8 cellular contexts compared by ENCODE assay signal in the genomic region with DNA sequence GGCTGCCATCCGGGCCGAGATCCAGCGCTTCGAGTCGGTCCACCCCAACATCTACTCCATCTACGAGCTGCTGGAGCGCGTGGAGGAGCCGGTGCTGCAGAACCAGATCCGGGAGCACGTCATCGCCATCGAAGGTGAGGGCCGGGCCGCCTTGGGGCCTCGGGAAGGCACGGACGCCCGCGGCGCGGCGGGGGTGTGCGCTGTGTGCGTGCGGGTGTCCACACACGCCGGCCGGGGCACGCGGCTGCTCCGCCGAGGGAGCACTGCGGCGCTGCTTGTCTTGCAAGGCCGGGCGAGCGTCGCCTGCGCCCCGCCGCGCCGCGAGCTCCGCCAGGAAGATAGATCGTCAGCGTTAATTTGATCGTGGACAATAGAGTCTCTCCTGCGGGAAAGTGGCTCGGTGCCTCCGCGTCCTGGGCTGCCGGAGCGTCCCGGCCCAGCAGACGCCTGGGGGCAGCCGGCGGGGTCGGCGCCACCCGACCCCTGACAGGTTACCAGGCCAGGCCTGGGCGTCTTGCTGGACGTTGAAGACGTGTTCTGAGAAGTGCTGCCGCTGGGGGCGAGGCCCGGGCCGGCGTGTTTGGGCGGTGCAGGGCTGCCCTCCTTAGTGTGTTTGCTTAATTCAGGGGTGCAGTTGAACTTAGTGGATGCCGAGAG. TPM values are rescaled to one million over a fixed set of nuclear protein-coding genes. Genes with fewer than 3 reads are reported as not detected.
DNase-seq lines count a peak whose midpoint lies in the region; ATAC-seq, FAIRE-seq and TF ChIP-seq lines count a peak whose summit lies in the region.

No MANE protein-coding gene starts in this region.

- peaks cover 10% of the 10 kb centered on the region for H3K4me1 Mint-ChIP-seq in activated T-helper 1 cell treated with anti-CD3 and anti-CD28 coated beads, Interleukin-12 subunit alpha, Interleukin-12 subunit beta, Interleukin-2, Interleukin-4 antibody, amounts not matched to agents 30 ng/mL and 10 ng/mL and 1 ng/mL, durations not matched to agents 14 hours and 24 hours and 36 hours (ENCODE audit: low read depth)

- peaks cover 19% of the 10 kb centered on the region for H3K4me1 ChIP-seq in cardiac muscle cell (ENCODE audit: low read depth)
- H3K4me1 ChIP-seq in pancreas: no peaks in the 10 kb centered on the region

- POLR2A ChIA-PET in AG04450 (lab: Yijun Ruan, JAX): no interaction called here

- intact Hi-C loops in activated T-helper 1 cell treated with anti-CD3 and anti-CD28 coated beads, Interleukin-12 subunit alpha, Interleukin-12 subunit beta, Interleukin-2, Interleukin-4 antibody, amounts not matched to agents 30 ng/mL and 10 ng/mL and 1 ng/mL, durations not matched to agents 14 hours and 24 hours and 36 hours (cut with micrococcal nuclease): loop anchor here (10.0 kb wide), 2 partner anchors 180 to 690 kb away; no protein-coding TSS in a partner anchor
- intact Hi-C loops in pancreas (cut with DNase I): loop anchor here in 1 of 3 donors (10.0 kb wide), 1 partner anchor 360 kb away; no protein-coding TSS in a partner anchor

- TF ChIP-seq CTCF in AG04450 (IDR thresholded peaks at IDR 0.05; ENCODE audit: low read depth, low read length) (no peak), cardiac muscle cell (IDR thresholded peaks at IDR 0.05; ENCODE audit: low read depth, low read length) (peak; percentile 12), pancreas (IDR thresholded peaks at IDR 0.05) (no peak)

- H3K36me3 ChIP-seq in cardiac muscle cell (no peaks in the 10 kb centered on the region), pancreas (no peaks in the 10 kb centered on the region)

- no peaks in the 10 kb centered on the region for H3K9me3 Mint-ChIP-seq in activated T-helper 1 cell treated with anti-CD3 and anti-CD28 coated beads, Interleukin-12 subunit alpha, Interleukin-12 subunit beta, Interleukin-2, Interleukin-4 antibody, amounts not matched to agents 30 ng/mL and 10 ng/mL and 1 ng/mL, durations not matched to agents 14 hours and 24 hours and 36 hours

- no peak overlapping the region for H3K27ac ChIP-seq in AG04450 (ENCODE audit: low read depth, low read length)
- H3K27ac ChIP-seq in cardiac muscle cell: no peak overlapping the region
- H3K27ac ChIP-seq in pancreas: peak overlapping the region in 1 of 4 donors; percentile 36

- H3K27me3 Mint-ChIP-seq in activated T-helper 1 cell treated with anti-CD3 and anti-CD28 coated beads, Interleukin-12 subunit alpha, Interleukin-12 subunit beta, Interleukin-2, Interleukin-4 antibody, amounts not matched to agents 30 ng/mL and 10 ng/mL and 1 ng/mL, durations not matched to agents 14 hours and 24 hours and 36 hours (ENCODE audit: insufficient read depth): peaks cover 50% of the 10 kb centered on the region

- peak overlapping the region; percentile 54 for H3K4me3 Mint-ChIP-seq in activated T-helper 1 cell treated with anti-CD3 and anti-CD28 coated beads, Interleukin-12 subunit alpha, Interleukin-12 subunit beta, Interleukin-2, Interleukin-4 antibody, amounts not matched to agents 30 ng/mL and 10 ng/mL and 1 ng/mL, durations not matched to agents 14 hours and 24 hours and 36 hours

- 0% methylated on average over 68 to 72 of the region's 72 CpGs for WGBS in pancreas, 2 donors

- H3K36me3 Mint-ChIP-seq in activated T-helper 1 cell treated with anti-CD3 and anti-CD28 coated beads, Interleukin-12 subunit alpha, Interleukin-12 subunit beta, Interleukin-2, Interleukin-4 antibody, amounts not matched to agents 30 ng/mL and 10 ng/mL and 1 ng/mL, durations not matched to agents 14 hours and 24 hours and 36 hours (ENCODE audit: low read depth): peaks cover 1% of the 10 kb centered on the region

- H3K27ac Mint-ChIP-seq in activated T-helper 1 cell treated with anti-CD3 and anti-CD28 coated beads, Interleukin-12 subunit alpha, Interleukin-12 subunit beta, Interleukin-2, Interleukin-4 antibody, amounts not matched to agents 30 ng/mL and 10 ng/mL and 1 ng/mL, durations not matched to agents 14 hours and 24 hours and 36 hours: no peak overlapping the region

- no peak for FAIRE-seq in pancreas (lab: Jason Lieb, UNC)

- ATAC-seq in pancreas (peak; percentile 19 to 39 (median 27)), HG03571 (IDR thresholded peaks at IDR 0.05; ENCODE audit: unreplicated experiment) (no peak)

- peak overlapping the region; percentile 70 for H3K4me3 ChIP-seq in AG04450 (ENCODE audit: low read depth, low read length)
- H3K4me3 ChIP-seq in cardiac muscle cell: peak overlapping the region; percentile 58
- peak overlapping the region; percentile 53 to 66 (median 64) for H3K4me3 ChIP-seq in pancreas

- DNase-seq in AG04450 (ENCODE audit: low read depth, low spot score): no peak
- DNase-seq in HCEC 1CT: peak; percentile 37
- no peak for DNase-seq in activated T-helper 1 cell treated with anti-CD3 and anti-CD28 coated beads, Interleukin-12 subunit alpha, Interleukin-12 subunit beta, Interleukin-2, Interleukin-4 antibody, amounts not matched to agents 30 ng/mL and 10 ng/mL and 1 ng/mL, durations not matched to agents 14 hours and 24 hours and 36 hours (ENCODE audit: low spot score)
- DNase-seq in cardiac muscle cell (ENCODE audit: low read depth in 1 of 2, low spot score in 1 of 2): peak; percentile 47 to 51
- peak; percentile 48 to 89 (median 65) for DNase-seq in pancreas
- no peak for DNase-seq in NCI-H2196 (lab: John Stamatoyannopoulos, UW; ENCODE audit: unreplicated experiment)
- no peak for DNase-seq in DMS79 (lab: John Stamatoyannopoulos, UW)

- no peaks in the 10 kb centered on the region for H3K27me3 ChIP-seq in AG04450 (ENCODE audit: control insufficient read depth, insufficient read depth, low read length)
- no peaks in the 10 kb centered on the region for H3K27me3 ChIP-seq in cardiac muscle cell
- H3K27me3 ChIP-seq in pancreas: no peaks in the 10 kb centered on the region

- CTCF ChIA-PET in AG04450 (lab: Charles Lee): interaction anchor here (1.6 kb wide), 1 partner anchor 251 kb away, joined by 4 read pairs; no protein-coding TSS in a partner anchor

- H3K9me3 ChIP-seq in AG04450 (ENCODE audit: control insufficient read depth, insufficient read depth, low read length) (no peaks in the 10 kb centered on the region; the same call in 1 of the 2 replicates), cardiac muscle cell (ENCODE audit: low read depth) (no peaks in the 10 kb centered on the region), pancreas (no peaks in the 10 kb centered on the region)

RNA-seq across cellular contexts. Expression of gene AGAP1, which starts 1.0 kb away (rescaled TPM):
- 12.4 and 14.7 TPM in 2 replicates for polyA plus RNA-seq in AG04450 (2011; rRNA removed)
- 26.9 and 44.1 TPM in 2 replicates for polyA minus RNA-seq in AG04450 (2011; rRNA and poly(A)+ RNA removed)
- 2.0 and 2.9 TPM in 2 replicates for total RNA-seq in activated T-helper 1 cell treated with anti-CD3 and anti-CD28 coated beads, Interleukin-12 subunit alpha, Interleukin-12 subunit beta, Interleukin-2, Interleukin-4 antibody, amounts not matched to agents 30 ng/mL and 10 ng/mL and 1 ng/mL, durations not matched to agents 14 hours and 24 hours and 36 hours
- total RNA-seq in cardiac muscle cell: 20.9 and 38.2 TPM in 2 replicates
- 8.6 and 10.5 TPM in 2 replicates for polyA plus RNA-seq in cardiac muscle cell
- total RNA-seq in pancreas: 10 to 100 TPM; 16.1 to 27.6 (median 19.4) TPM
- 1 to 10 TPM; 5.0 to 6.8 TPM for polyA plus RNA-seq in pancreas

Comparison
In these comparisons a context has a peak if more than half of its experiments do, and no peak if none do; other contexts are left out.
1. DNase-seq: peak in HCEC 1CT (single experiment), cardiac muscle cell (2 of 2) and pancreas (6 of 6); none in AG04450 (single experiment), activated T-helper 1 cell treated with anti-CD3 and anti-CD28 coated beads, Interleukin-12 subunit alpha, Interleukin-12 subunit beta, Interleukin-2, Interleukin-4 antibody, amounts not matched to agents 30 ng/mL and 10 ng/mL and 1 ng/mL, durations not matched to agents 14 hours and 24 hours and 36 hours (single experiment), NCI-H2196 (single experiment) and DMS79 (single experiment).
2. Peak in every context shown above with its lines, with median percentiles within 50 percentile points of each other: H3K4me3 ChIP-seq.